8 cellular contexts compared by ENCODE assay signal in genomic region chr2:151637284-151637781, GRCh38.
DNase-seq lines count a peak whose midpoint lies in the region; ATAC-seq and TF ChIP-seq lines count a peak whose summit lies in the region.

No MANE protein-coding gene starts in this region.

- intact Hi-C loops in left ventricle myocardium inferior (cut with micrococcal nuclease), result no loop called here

- no peak overlapping the region for H3K27ac Mint-ChIP-seq in WTC11

- H3K9me3 ChIP-seq in left ventricle myocardium inferior (replicated peaks), result peaks cover 12% of the 10 kb centered on the region

- peaks cover 14% of the 10 kb centered on the region for H3K4me1 ChIP-seq in left ventricle myocardium inferior

- H3K4me1 Mint-ChIP-seq in WTC11, result no peaks in the 10 kb centered on the region

- peak overlapping the region; percentile 42 for H3K27ac ChIP-seq in left ventricle myocardium inferior (replicated peaks)

- POLR2A ChIA-PET in WTC11 (lab: Charles Lee), result no interaction called here

- TF ChIP-seq CTCF in left ventricle myocardium inferior (IDR thresholded peaks at IDR 0.05; ENCODE audit: borderline replicate concordance), result no peak
- TF ChIP-seq CTCF in WTC11 (IDR thresholded peaks at IDR 0.05), result no peak

- DNase-seq in activated CD4-positive, CD25-positive, alpha-beta regulatory T cell treated with anti-CD3 and anti-CD28 coated beads, Interleukin-2, amount 50 U/mL, for 16 hours (ENCODE audit: low read depth, low spot score), result peak; percentile 37
- DNase-seq in left ventricle myocardium inferior (no peak), RPMI8226 (no peak), retina (no peak), WTC11 (ENCODE audit: low spot score) (no peak)
- DNase-seq in stimulated activated CD8-positive, alpha-beta memory T cell treated with anti-CD3 and anti-CD28 coated beads, Interleukin-4, amount 100 ng/mL, for 24 hours (ENCODE audit: low read depth), result peak; percentile 19

- peaks cover 3% of the 10 kb centered on the region for H3K36me3 Mint-ChIP-seq in WTC11

- CTCF ChIA-PET in WTC11 (lab: Charles Lee), result interaction anchor here (1.3 kb wide), 1 partner anchor 388 kb away, joined by 5 read pairs; no protein-coding TSS in a partner anchor

- peaks cover 12% of the 10 kb centered on the region for H3K9me3 Mint-ChIP-seq in WTC11

- no peaks in the 10 kb centered on the region for H3K27me3 ChIP-seq in left ventricle myocardium inferior (ENCODE audit: low read depth)

- ATAC-seq in GM18909 (IDR thresholded peaks at IDR 0.05; ENCODE audit: poor library complexity, unreplicated experiment), result peak; percentile 80
- ATAC-seq in HG03135 (IDR thresholded peaks at IDR 0.05; ENCODE audit: unreplicated experiment), result peak; percentile 65
- ATAC-seq in WTC11, result no peak

- no peak overlapping the region for H3K4me3 ChIP-seq in left ventricle myocardium inferior

- no peaks in the 10 kb centered on the region for H3K36me3 ChIP-seq in left ventricle myocardium inferior

- no peak overlapping the region for H3K4me3 Mint-ChIP-seq in WTC11

- no peaks in the 10 kb centered on the region for H3K27me3 Mint-ChIP-seq in WTC11 (ENCODE audit: low read depth)

TF ChIP-seq in WTC11, 78 proteins besides CTCF, POLR2A, EP300 and RAD21:
- TF ChIP-seq ZNF416 (CRISPR knock-in tag; IDR thresholded peaks at IDR 0.05) (no peak), NR3C1 (CRISPR knock-in tag; conservative IDR thresholded peaks at IDR 0.05; ENCODE audit: low read depth) (no peak), CDX4 (CRISPR knock-in tag; IDR thresholded peaks at IDR 0.05; ENCODE audit: borderline replicate concordance) (no peak), NFE2L1 (CRISPR knock-in tag; IDR thresholded peaks at IDR 0.05) (no peak), SMAD3 (CRISPR knock-in tag; IDR thresholded peaks at IDR 0.05; ENCODE audit: borderline replicate concordance) (no peak), STAT6 (CRISPR knock-in tag; conservative IDR thresholded peaks at IDR 0.05; ENCODE audit: low read depth) (no peak), ZNF425 (CRISPR knock-in tag; conservative IDR thresholded peaks at IDR 0.05) (no peak)

Comparison
In these comparisons a context has a peak if more than half of its experiments do, and no peak if none do; other contexts are left out.
1. DNase-seq: peak in activated CD4-positive, CD25-positive, alpha-beta regulatory T cell treated with anti-CD3 and anti-CD28 coated beads, Interleukin-2, amount 50 U/mL, for 16 hours (single experiment) and stimulated activated CD8-positive, alpha-beta memory T cell treated with anti-CD3 and anti-CD28 coated beads, Interleukin-4, amount 100 ng/mL, for 24 hours (single experiment); none in left ventricle myocardium inferior (single experiment), RPMI8226 (single experiment), retina (single experiment) and WTC11 (single experiment).